Comparison of ENCODE assay signal across 1 cellular context in the genomic region with DNA sequence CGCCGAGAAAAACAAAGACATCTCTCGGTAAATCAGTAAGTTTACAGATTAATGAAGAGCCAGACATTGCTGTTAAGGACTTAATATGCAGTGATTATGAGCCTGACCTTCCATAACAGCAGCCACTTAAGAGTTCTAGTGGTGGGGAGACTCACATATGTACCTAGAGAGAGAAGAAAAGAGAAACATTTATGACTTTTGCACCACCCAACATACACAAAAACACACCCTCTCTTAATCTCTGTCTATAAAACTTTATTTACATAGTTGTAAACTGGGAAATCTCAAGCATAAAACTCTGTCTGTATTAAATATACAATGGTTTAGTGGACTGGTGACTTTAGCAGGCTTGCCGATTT.
TF ChIP-seq lines count a peak whose summit lies in the region.

No MANE protein-coding gene starts in this region.

TF ChIP-seq in HEK293, 187 proteins besides CTCF, POLR2A, EP300 and RAD21 (continued from another document):
- peak; percentile 83 for TF ChIP-seq KLF17 (tag by site-specific recombination; IDR thresholded peaks at IDR 0.05)
- no peak for TF ChIP-seq ZBTB48 (tag by site-specific recombination; IDR thresholded peaks at IDR 0.05)
- TF ChIP-seq ZNF23 (tag by site-specific recombination; IDR thresholded peaks at IDR 0.05; ENCODE audit: borderline replicate concordance) = no peak
- no peak for TF ChIP-seq ZNF404 (tag by site-specific recombination; IDR thresholded peaks at IDR 0.05)
- TF ChIP-seq ZNF596 (tag by site-specific recombination; IDR thresholded peaks at IDR 0.05) = peak; percentile 78
- no peak for TF ChIP-seq ZNF704 (tag by site-specific recombination; IDR thresholded peaks at IDR 0.05)
- peak; percentile 81 for TF ChIP-seq KLF10 (tag by site-specific recombination; IDR thresholded peaks at IDR 0.05)
- TF ChIP-seq BCL11A (tag by site-specific recombination; IDR thresholded peaks at IDR 0.05; ENCODE audit: low read depth) = no peak
- TF ChIP-seq ZNF549 (tag by site-specific recombination; IDR thresholded peaks at IDR 0.05) = no peak
- no peak for TF ChIP-seq PBX3 (CRISPR knock-in tag; IDR thresholded peaks at IDR 0.05)
- TF ChIP-seq PRDM6 (tag by site-specific recombination; IDR thresholded peaks at IDR 0.05) = peak; percentile 85
- no peak for TF ChIP-seq ZNF302 (tag by site-specific recombination; IDR thresholded peaks at IDR 0.05; ENCODE audit: low read depth)
- TF ChIP-seq BCL6B (tag by site-specific recombination; IDR thresholded peaks at IDR 0.05) = peak; percentile 81
- TF ChIP-seq KLF1 (tag by site-specific recombination; IDR thresholded peaks at IDR 0.05) = peak; percentile 95
- TF ChIP-seq ZBTB7A (tag by site-specific recombination; IDR thresholded peaks at IDR 0.05; ENCODE audit: low read depth) = no peak
- peak; percentile 67 for TF ChIP-seq WT1 (tag by site-specific recombination; IDR thresholded peaks at IDR 0.05)
- no peak for TF ChIP-seq ZBTB1 (tag by site-specific recombination; IDR thresholded peaks at IDR 0.05)
- TF ChIP-seq ZNF600 (tag by site-specific recombination; IDR thresholded peaks at IDR 0.05) = 0 out of 2 replicates have a peak, but pooled peaks have one; percentile 49
- TF ChIP-seq, protein P1, sequence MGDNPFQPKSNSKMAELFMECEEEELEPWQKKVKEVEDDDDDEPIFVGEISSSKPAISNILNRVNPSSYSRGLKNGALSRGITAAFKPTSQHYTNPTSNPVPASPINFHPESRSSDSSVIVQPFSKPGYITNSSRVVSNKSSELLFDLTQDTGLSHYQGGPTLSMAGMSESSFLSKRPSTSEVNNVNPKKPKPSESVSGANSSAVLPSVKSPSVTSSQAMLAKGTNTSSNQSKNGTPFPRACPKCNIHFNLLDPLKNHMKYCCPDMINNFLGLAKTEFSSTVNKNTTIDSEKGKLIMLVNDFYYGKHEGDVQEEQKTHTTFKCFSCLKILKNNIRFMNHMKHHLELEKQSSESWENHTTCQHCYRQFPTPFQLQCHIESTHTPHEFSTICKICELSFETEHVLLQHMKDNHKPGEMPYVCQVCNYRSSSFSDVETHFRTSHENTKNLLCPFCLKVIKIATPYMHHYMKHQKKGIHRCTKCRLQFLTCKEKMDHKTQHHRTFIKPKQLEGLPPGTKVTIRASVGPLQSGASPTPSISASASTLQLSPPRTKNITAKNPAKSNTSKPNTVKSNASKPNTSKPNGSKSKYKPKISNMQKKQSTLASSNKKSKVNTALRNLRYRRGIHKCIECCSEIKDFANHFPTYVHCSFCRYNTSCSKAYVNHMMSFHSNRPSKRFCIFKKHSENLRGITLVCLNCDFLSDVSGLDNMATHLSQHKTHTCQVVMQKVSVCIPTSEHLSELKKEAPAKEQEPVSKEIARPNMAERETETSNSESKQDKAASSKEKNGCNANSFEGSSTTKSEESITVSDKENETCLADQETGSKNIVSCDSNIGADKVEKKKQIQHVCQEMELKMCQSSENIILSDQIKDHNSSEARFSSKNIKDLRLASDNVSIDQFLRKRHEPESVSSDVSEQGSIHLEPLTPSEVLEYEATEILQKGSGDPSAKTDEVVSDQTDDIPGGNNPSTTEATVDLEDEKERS (tag by site-specific recombination; IDR thresholded peaks at IDR 0.05) = no peak
- TF ChIP-seq ZSCAN16 (tag by site-specific recombination; IDR thresholded peaks at IDR 0.05) = no peak
- no peak for TF ChIP-seq ZNF16 (tag by site-specific recombination; IDR thresholded peaks at IDR 0.05; ENCODE audit: low read depth)
- TF ChIP-seq ZNF610 (tag by site-specific recombination; IDR thresholded peaks at IDR 0.05; ENCODE audit: borderline replicate concordance) = 0 out of 2 replicates have a peak, but pooled peaks have one; percentile 30
- TF ChIP-seq KLF7 (tag by site-specific recombination; IDR thresholded peaks at IDR 0.05; ENCODE audit: borderline replicate concordance) = peak; percentile 63; the same call in 1 of the 2 replicates
- no peak for TF ChIP-seq ZFP3 (tag by site-specific recombination; IDR thresholded peaks at IDR 0.05; ENCODE audit: low read depth)
- TF ChIP-seq, protein P2, sequence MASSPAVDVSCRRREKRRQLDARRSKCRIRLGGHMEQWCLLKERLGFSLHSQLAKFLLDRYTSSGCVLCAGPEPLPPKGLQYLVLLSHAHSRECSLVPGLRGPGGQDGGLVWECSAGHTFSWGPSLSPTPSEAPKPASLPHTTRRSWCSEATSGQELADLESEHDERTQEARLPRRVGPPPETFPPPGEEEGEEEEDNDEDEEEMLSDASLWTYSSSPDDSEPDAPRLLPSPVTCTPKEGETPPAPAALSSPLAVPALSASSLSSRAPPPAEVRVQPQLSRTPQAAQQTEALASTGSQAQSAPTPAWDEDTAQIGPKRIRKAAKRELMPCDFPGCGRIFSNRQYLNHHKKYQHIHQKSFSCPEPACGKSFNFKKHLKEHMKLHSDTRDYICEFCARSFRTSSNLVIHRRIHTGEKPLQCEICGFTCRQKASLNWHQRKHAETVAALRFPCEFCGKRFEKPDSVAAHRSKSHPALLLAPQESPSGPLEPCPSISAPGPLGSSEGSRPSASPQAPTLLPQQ (tag by site-specific recombination; IDR thresholded peaks at IDR 0.05) = 0 out of 2 replicates have a peak, but pooled peaks have one; percentile 22
- TF ChIP-seq GLIS1 (tag by site-specific recombination; IDR thresholded peaks at IDR 0.05) = no peak
- TF ChIP-seq ZNF843 (tag by site-specific recombination; IDR thresholded peaks at IDR 0.05) = peak; percentile 78
